ENCODE assay signal across 10 cellular contexts in genomic region chr4:113825272-113825671, GRCh38.
DNase-seq lines count a peak whose midpoint lies in the region; ATAC-seq and TF ChIP-seq lines count a peak whose summit lies in the region.
"Had no signal": no experiment of that assay in that cellular context is flagged by ENCODE, and none has a peak within 500 bp of the region (broad histone marks: within the 10 kb centered on the region; RNA-seq: fewer than 3 reads in every experiment).

No MANE protein-coding gene starts in this region.

- no peaks in the 10 kb centered on the region for H3K36me3 ChIP-seq in Loucy (ENCODE audit: insufficient read depth, low read length)
- H3K36me3 ChIP-seq in mucosa of descending colon (ENCODE audit: low read depth), result no peaks in the 10 kb centered on the region
- H3K36me3 ChIP-seq in thyroid gland, result no peaks in the 10 kb centered on the region
- H3K36me3 ChIP-seq in endodermal cell (ENCODE audit: control insufficient read depth, insufficient read depth, low read length), result no peaks in the 10 kb centered on the region
- H3K36me3 ChIP-seq: stomach had no signal

- DNase-seq in mucosa of descending colon (peak in 1 of 3 donors; percentile 35), foreskin keratinocyte (no peak), thyroid gland (no peak), glomerular visceral epithelial cell (ENCODE audit: extremely low spot score) (no peak), endodermal cell (no peak)
- DNase-seq: H7, stomach had no signal

- intact Hi-C loops in mucosa of descending colon (cut with DNase I, micrococcal nuclease) (no loop called here), thyroid gland (cut with DNase I) (no loop called here)

- no peaks in the 10 kb centered on the region for H3K9me3 ChIP-seq in Loucy (ENCODE audit: insufficient read depth, low read depth, low read length)
- no peaks in the 10 kb centered on the region for H3K9me3 ChIP-seq in mucosa of descending colon
- no peaks in the 10 kb centered on the region for H3K9me3 ChIP-seq in thyroid gland
- no peaks in the 10 kb centered on the region for H3K9me3 ChIP-seq in endodermal cell (ENCODE audit: control insufficient read depth, low read length)
- H3K9me3 ChIP-seq: stomach had no signal

- no peaks in the 10 kb centered on the region for H3K36me3 Mint-ChIP-seq in endodermal cell (ENCODE audit: low read depth)

- 0 out of 2 replicates have a peak, but pooled peaks cover 3% of the 10 kb centered on the region for H3F3A ChIP-seq in Loucy (ENCODE audit: low read depth)

- no peak overlapping the region for H3K27ac Mint-ChIP-seq in endodermal cell

- TF ChIP-seq CTCF in Loucy (conservative IDR thresholded peaks at IDR 0.05; ENCODE audit: low read length) (no peak), mucosa of descending colon (IDR thresholded peaks at IDR 0.05) (no peak), foreskin keratinocyte (conservative IDR thresholded peaks at IDR 0.05) (no peak), thyroid gland (IDR thresholded peaks at IDR 0.05) (no peak), endodermal cell (conservative IDR thresholded peaks at IDR 0.05) (no peak)

- peak; percentile 69 for ATAC-seq in GM18907 (IDR thresholded peaks at IDR 0.05; ENCODE audit: unreplicated experiment)
- ATAC-seq in HG02610 (IDR thresholded peaks at IDR 0.05; ENCODE audit: unreplicated experiment), result peak; percentile 54
- peak; percentile 40 for ATAC-seq in mucosa of descending colon
- no peak for ATAC-seq in foreskin keratinocyte

- H3K27me3 ChIP-seq in Loucy (ENCODE audit: insufficient read depth, low read length, poor library complexity, severe bottlenecking) (no peaks in the 10 kb centered on the region), foreskin keratinocyte (no peaks in the 10 kb centered on the region), thyroid gland (no peaks in the 10 kb centered on the region), endodermal cell (ENCODE audit: control insufficient read depth, insufficient read depth, low read length, poor library complexity, severe bottlenecking) (no peaks in the 10 kb centered on the region)
- H3K27me3 ChIP-seq: stomach had no signal

- H3K27ac ChIP-seq in foreskin keratinocyte, result no peak overlapping the region
- H3K27ac ChIP-seq in thyroid gland, result no peak overlapping the region
- no peak overlapping the region for H3K27ac ChIP-seq in endodermal cell (ENCODE audit: low read depth, low read length)
- H3K27ac ChIP-seq: stomach had no signal

- H3K79me2 ChIP-seq in Loucy (ENCODE audit: insufficient read depth, low read length), result no peaks in the 10 kb centered on the region

- no peaks in the 10 kb centered on the region for H4K20me1 ChIP-seq in Loucy (ENCODE audit: insufficient read depth, low read length, poor library complexity, severe bottlenecking)

- no peaks in the 10 kb centered on the region for H3K9me2 ChIP-seq in Loucy (replicated peaks; ENCODE audit: low read depth, low read length)

- no peaks in the 10 kb centered on the region for H3K27me3 Mint-ChIP-seq in endodermal cell (ENCODE audit: insufficient read depth)

- H3K9me3 Mint-ChIP-seq in endodermal cell, result no peaks in the 10 kb centered on the region

- H3K4me1 ChIP-seq in Loucy (ENCODE audit: insufficient read depth, low read length, poor library complexity, severe bottlenecking), result peaks cover 34% of the 10 kb centered on the region
- no peaks in the 10 kb centered on the region for H3K4me1 ChIP-seq in mucosa of descending colon (ENCODE audit: low read depth)
- H3K4me1 ChIP-seq in foreskin keratinocyte, result peaks cover 8% of the 10 kb centered on the region
- H3K4me1 ChIP-seq in thyroid gland, result no peaks in the 10 kb centered on the region
- H3K4me1 ChIP-seq in endodermal cell (ENCODE audit: control insufficient read depth, insufficient read depth, low read length), result no peaks in the 10 kb centered on the region
- H3K4me1 ChIP-seq: stomach had no signal

- peak overlapping the region; percentile 66 for H3K4me2 ChIP-seq in Loucy (ENCODE audit: low read depth, low read length, poor library complexity, severe bottlenecking)

- no peak for TF ChIP-seq POLR2A in thyroid gland (IDR thresholded peaks at IDR 0.05)

- no peak overlapping the region for H2AFZ ChIP-seq in Loucy (ENCODE audit: low read length)

- H3K4me1 Mint-ChIP-seq in endodermal cell, result peaks cover 5% of the 10 kb centered on the region

- peak overlapping the region; percentile 32 for H3K4me3 ChIP-seq in Loucy (ENCODE audit: low read length, poor library complexity, severe bottlenecking)
- no peak overlapping the region for H3K4me3 ChIP-seq in mucosa of descending colon
- no peak overlapping the region for H3K4me3 ChIP-seq in thyroid gland (replicated peaks in 1 of 3)
- H3K4me3 ChIP-seq in endodermal cell (ENCODE audit: low read length), result no peak overlapping the region
- H3K4me3 ChIP-seq: stomach had no signal

- H3K4me3 Mint-ChIP-seq in endodermal cell, result no peak overlapping the region

- H3K9ac ChIP-seq in Loucy (ENCODE audit: low read depth, low read length, poor library complexity, severe bottlenecking) (no peak overlapping the region), endodermal cell (ENCODE audit: extremely low read depth, low read length, poor library complexity, severe bottlenecking) (no peak overlapping the region)

- WGBS in thyroid gland, 2 donors, result 67 to 73% methylated on average over 1 of the region's 1 CpG
- 86 to 89% methylated on average over 1 of the region's 1 CpG for WGBS in endodermal cell (ENCODE audit: insufficient coverage in 1 of 2, insufficient read length in 1 of 2), 2 experiments
